Comparison of ENCODE assay signal across 8 cellular contexts in the genomic region with DNA sequence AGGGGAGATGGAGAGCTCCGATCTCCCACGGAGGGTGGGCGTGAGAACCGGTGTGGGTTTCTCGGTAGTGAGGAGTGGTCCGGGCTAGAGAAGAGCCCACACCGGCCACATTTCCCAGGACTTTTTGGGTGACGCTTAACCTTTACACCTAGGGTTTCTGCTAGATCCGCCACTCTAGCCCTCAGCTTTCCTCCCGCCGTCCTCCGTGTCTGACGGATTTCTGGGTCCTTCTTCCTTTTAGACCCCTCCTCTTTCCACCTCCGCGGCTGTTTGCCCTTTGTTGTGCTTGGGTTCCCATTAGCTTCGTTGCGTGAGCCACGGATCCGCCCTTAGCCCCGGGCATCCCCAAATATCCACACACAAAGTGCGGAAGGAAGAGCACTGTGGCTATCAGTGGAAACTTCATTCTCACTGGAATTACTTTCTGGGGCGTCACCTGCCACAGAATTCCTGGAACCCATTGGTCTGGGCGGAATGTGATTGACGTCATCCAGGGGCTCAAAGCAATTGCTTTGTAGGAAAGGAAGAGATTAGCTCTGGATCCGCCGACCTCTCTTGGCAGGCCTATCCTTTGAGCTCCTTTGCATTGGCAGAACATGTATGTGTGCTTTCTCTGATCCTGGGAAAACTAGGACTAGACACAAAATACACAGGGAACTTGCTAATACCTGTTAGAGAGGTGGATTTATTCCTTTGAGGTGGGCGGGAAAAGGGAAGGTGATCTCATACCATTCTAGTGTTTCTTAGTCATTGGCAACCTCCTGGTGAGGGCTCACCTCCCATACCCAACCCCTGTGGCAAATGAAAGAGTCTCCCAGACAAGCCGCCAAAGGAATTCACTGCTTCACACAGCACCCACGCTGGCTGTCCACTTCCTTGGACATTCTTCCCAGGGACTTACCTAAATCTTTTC. TPM values are rescaled to one million over a fixed set of nuclear protein-coding genes. Genes with fewer than 3 reads are reported as not detected.
DNase-seq lines count a peak whose midpoint lies in the region; ATAC-seq and TF ChIP-seq lines count a peak whose summit lies in the region.

No MANE protein-coding gene starts in this region.

- ATAC-seq in GM21528 (IDR thresholded peaks at IDR 0.05; ENCODE audit: low FRiP score, unreplicated experiment) (peak; percentile 11), left cardiac atrium (peak; percentile 9 to 54), HG02623 (IDR thresholded peaks at IDR 0.05; ENCODE audit: unreplicated experiment) (no peak), HG02588 (IDR thresholded peaks at IDR 0.05; ENCODE audit: unreplicated experiment) (no peak)
- ATAC-seq in activated naive CD8-positive, alpha-beta T cell treated with anti-CD3 and anti-CD28 coated beads, Interleukin-2, amount 50 U/mL, for 24 hours, result no peak

- H3K36me3 ChIP-seq in ovary, result no peaks in the 10 kb centered on the region

- 5 to 6% (median 6%) methylated on average over 29 of the region's 29 CpGs for whole genome bisulfite sequencing in ovary, 3 donors

- no peaks in the 10 kb centered on the region for H3K9me3 ChIP-seq in ovary

- no peak for TF ChIP-seq POLR2A in ovary (IDR thresholded peaks at IDR 0.05)

- H3K27ac Mint-ChIP-seq in activated naive CD8-positive, alpha-beta T cell treated with anti-CD3 and anti-CD28 coated beads, Interleukin-2, amount 50 U/mL, for 24 hours, result peak overlapping the region; percentile 78

- DNase-seq in AG20443 (ENCODE audit: low spot score) (peak; percentile 79), NCI-H526 treated with DMSO at 0.1 percent for 48 hours (lab: John Stamatoyannopoulos, UW) (peak; percentile 46), left cardiac atrium (peak; percentile 86), ovary (peak; percentile 51 to 72 (median 62))
- DNase-seq in activated naive CD8-positive, alpha-beta T cell treated with anti-CD3 and anti-CD28 coated beads, Interleukin-2, amount 50 U/mL, for 24 hours, result peak; percentile 45

- H3K27me3 ChIP-seq in ovary, result no peaks in the 10 kb centered on the region

- peaks cover 5% of the 10 kb centered on the region for H3K4me1 ChIP-seq in ovary (ENCODE audit: insufficient read depth)

- H3K9me3 Mint-ChIP-seq in activated naive CD8-positive, alpha-beta T cell treated with anti-CD3 and anti-CD28 coated beads, Interleukin-2, amount 50 U/mL, for 24 hours, result no peaks in the 10 kb centered on the region

- H3K27me3 Mint-ChIP-seq in activated naive CD8-positive, alpha-beta T cell treated with anti-CD3 and anti-CD28 coated beads, Interleukin-2, amount 50 U/mL, for 24 hours, result no peaks in the 10 kb centered on the region

- H3K4me3 ChIP-seq in ovary, result peak overlapping the region; percentile 90

- H3K36me3 Mint-ChIP-seq in activated naive CD8-positive, alpha-beta T cell treated with anti-CD3 and anti-CD28 coated beads, Interleukin-2, amount 50 U/mL, for 24 hours (ENCODE audit: low read depth), result peaks cover 7% of the 10 kb centered on the region

- peak overlapping the region; percentile 71 to 83 for H3K27ac ChIP-seq in ovary

- H3K4me1 Mint-ChIP-seq in activated naive CD8-positive, alpha-beta T cell treated with anti-CD3 and anti-CD28 coated beads, Interleukin-2, amount 50 U/mL, for 24 hours, result peaks cover 35% of the 10 kb centered on the region

- H3K4me3 Mint-ChIP-seq in activated naive CD8-positive, alpha-beta T cell treated with anti-CD3 and anti-CD28 coated beads, Interleukin-2, amount 50 U/mL, for 24 hours, result peak overlapping the region; percentile 92

- no peak for TF ChIP-seq CTCF in ovary (IDR thresholded peaks at IDR 0.05)

- intact Hi-C loops in left cardiac atrium (cut with DNase I), result no loop called here
- intact Hi-C loops in ovary (cut with DNase I), result loop anchor here in 2 of 4 donors (5.0 kb wide), 1 partner anchor 616 kb away; the partner anchor contains the start of gene PHF12 (in 2 of the 2)

- peak; percentile 26 for TF ChIP-seq EP300 in ovary (IDR thresholded peaks at IDR 0.05)

RNA-seq across cellular contexts. Expression of gene TNFAIP1, which starts 0.7 kb away (rescaled TPM):
- 10 to 100 TPM; 26.4 to 83.8 TPM for total RNA-seq in left cardiac atrium
- 10 to 100 TPM; 13.5 to 36.3 (median 31.5) TPM for total RNA-seq in ovary
- 10 to 100 TPM; 13.4 to 37.9 TPM for polyA plus RNA-seq in ovary

RNA-seq across cellular contexts. Expression of gene IFT20, which starts 0.9 kb away (rescaled TPM):
- total RNA-seq in left cardiac atrium, result 10 to 100 TPM; 17.7 to 21.0 TPM
- total RNA-seq in ovary, result 10 to 100 TPM; 20.2 to 49.2 (median 24.3) TPM
- polyA plus RNA-seq in ovary, result 10 to 100 TPM; 39.4 to 44.3 TPM

RNA-seq across cellular contexts. Expression of gene TMEM97, which starts 17.2 kb away (rescaled TPM):
- total RNA-seq in left cardiac atrium (1 to 10 TPM; 5.4 to 6.0 TPM), ovary (10 to 100 TPM; 18.7 to 74.4 (median 26.0) TPM)
- 10 to 100 TPM; 20.3 to 93.0 TPM for polyA plus RNA-seq in ovary

RNA-seq across cellular contexts. Expression of gene POLDIP2, which starts 21.1 kb away (rescaled TPM):
- total RNA-seq in left cardiac atrium (100 to 1,000 TPM in 1 of 2 donors, 10 to 100 TPM in 1; 96.3 to 107 TPM), ovary (10 to 100 TPM; 37.4 to 82.6 (median 59.6) TPM)
- 100 to 1,000 TPM in 1 of 2 donors, 10 to 100 TPM in 1; 43.4 to 110 TPM for polyA plus RNA-seq in ovary

RNA-seq across cellular contexts. Expression of gene SEBOX, which starts 28.8 kb away (rescaled TPM):
- total RNA-seq in left cardiac atrium (not detected), ovary (not detected)
- not detected for polyA plus RNA-seq in ovary

Comparison
In these comparisons a context has a peak if more than half of its experiments do, and no peak if none do; other contexts are left out.
1. ATAC-seq: peak in GM21528 (single experiment) and left cardiac atrium (2 of 2); none in activated naive CD8-positive, alpha-beta T cell treated with anti-CD3 and anti-CD28 coated beads, Interleukin-2, amount 50 U/mL, for 24 hours (single experiment), HG02623 (single experiment) and HG02588 (single experiment).
2. Peak in every context shown above with its lines, with median percentiles within 50 percentile points of each other: DNase-seq.